ENCODE assay signal across 12 cellular contexts in genomic region chr9:79577969-79578723, GRCh38. TPM values are rescaled to one million over a fixed set of nuclear protein-coding genes. Genes with fewer than 3 reads are reported as not detected.
DNase-seq lines count a peak whose midpoint lies in the region; ATAC-seq and TF ChIP-seq lines count a peak whose summit lies in the region.
"Had no signal": no experiment of that assay in that cellular context is flagged by ENCODE, and none has a peak within 500 bp of the region (broad histone marks: within the 10 kb centered on the region; RNA-seq: fewer than 3 reads in every experiment).

No MANE protein-coding gene starts in this region.

- H3K9ac ChIP-seq in BLaER1 treated with 17β-estradiol and CSF1 and Interleukin-3, amounts not matched to agents 10 nM and 100 nM: peak overlapping the region; percentile 22 to 99 (median 44); a peak in 18 of 22 replicates

- H3K4me3 Mint-ChIP-seq in IgD-negative memory B cell (peak overlapping the region in 3 of 4 donors; percentile 26 to 66 (median 27)), chondrocyte (ENCODE audit: unreplicated experiment) (peak overlapping the region; percentile 35)
- H3K4me3 Mint-ChIP-seq: activated CD4-positive, alpha-beta memory T cell treated with anti-CD3 and anti-CD28 coated beads, Interleukin-2, amount 10 ng/mL, durations not matched to agents 7 days and 5 days had no signal

- H3K4me1 Mint-ChIP-seq in IgD-negative memory B cell (peaks cover 55 to 68% (median 68%) of the 10 kb centered on the region in 3 donors), chondrocyte (ENCODE audit: low read depth) (peaks cover 77% of the 10 kb centered on the region)

- H2AFZ ChIP-seq in neuron (ENCODE audit: low read depth, low read length): no peak overlapping the region

- H3K27ac ChIP-seq in BLaER1 treated with 17β-estradiol and CSF1 and Interleukin-3, amounts not matched to agents 10 nM and 100 nM: peak overlapping the region; percentile 19 to 98 (median 48); a peak in 19 of 22 replicates

- no peak for ATAC-seq in HG03135 (IDR thresholded peaks at IDR 0.05; ENCODE audit: unreplicated experiment)

- H4K20me1 ChIP-seq in BLaER1 treated with 17β-estradiol and CSF1 and Interleukin-3, amounts not matched to agents 10 nM and 100 nM: peaks cover 18 to 100% (median 81%) of the 10 kb centered on the region in 11 experiments; a peak in 21 of 22 replicates

- H3K9me3 Mint-ChIP-seq in IgD-negative memory B cell: no peaks in the 10 kb centered on the region
- no peaks in the 10 kb centered on the region for H3K9me3 Mint-ChIP-seq in chondrocyte (ENCODE audit: low read depth)
- H3K9me3 Mint-ChIP-seq: activated CD4-positive, alpha-beta memory T cell treated with anti-CD3 and anti-CD28 coated beads, Interleukin-2, amount 10 ng/mL, durations not matched to agents 7 days and 5 days had no signal

- H3K36me3 Mint-ChIP-seq in IgD-negative memory B cell (peaks cover 3% of the 10 kb centered on the region), chondrocyte (ENCODE audit: low read depth) (peaks cover 15% of the 10 kb centered on the region)

- H3K4me3 ChIP-seq in BLaER1 treated with 17β-estradiol and CSF1 and Interleukin-3, amounts not matched to agents 10 nM and 100 nM: peak overlapping the region; percentile 12 to 97 (median 42); a peak in 13 of 20 replicates
- peak overlapping the region; percentile 32 for H3K4me3 ChIP-seq in neuron (ENCODE audit: low read length)

- H3K4me2 ChIP-seq in BLaER1 treated with 17β-estradiol and CSF1 and Interleukin-3, amounts not matched to agents 10 nM and 100 nM: peak overlapping the region; percentile 82 to 98 (median 86)

- no peaks in the 10 kb centered on the region for H3K9me3 ChIP-seq in BLaER1 treated with 17β-estradiol and CSF1 and Interleukin-3, amounts not matched to agents 10 nM and 100 nM (replicated peaks in 1 of 11)
- no peaks in the 10 kb centered on the region for H3K9me3 ChIP-seq in neuron (ENCODE audit: low read length)

- TF ChIP-seq CTCF in chondrocyte (IDR thresholded peaks at IDR 0.05): no peak

- peaks cover 14 to 76% (median 41%) of the 10 kb centered on the region in 11 experiments; a peak in 20 of 22 replicates for H3K36me3 ChIP-seq in BLaER1 treated with 17β-estradiol and CSF1 and Interleukin-3, amounts not matched to agents 10 nM and 100 nM
- H3K36me3 ChIP-seq in neuron (ENCODE audit: insufficient read depth, low read length): peaks cover 76% of the 10 kb centered on the region

- DNase-seq in chondrocyte (ENCODE audit: low spot score): no peak
- no peak for DNase-seq in SW 1271 (lab: John Stamatoyannopoulos, UW)
- no peak for DNase-seq in 8988T
- no peak for DNase-seq in activated effector memory CD4-positive, alpha-beta T cell treated with Interleukin-2 at 50 U/mL for 16 hours
- DNase-seq: activated CD4-positive, alpha-beta memory T cell treated with anti-CD3 and anti-CD28 coated beads, Interleukin-2, amount 10 ng/mL, durations not matched to agents 7 days and 5 days; hypothalamus; NCI-H2081 treated with DMSO at 0.1 percent for 48 hours; SIG-M5 had no signal

- H3K27me3 Mint-ChIP-seq in IgD-negative memory B cell (no peaks in the 10 kb centered on the region), chondrocyte (ENCODE audit: low read depth) (no peaks in the 10 kb centered on the region)
- H3K27me3 Mint-ChIP-seq: activated CD4-positive, alpha-beta memory T cell treated with anti-CD3 and anti-CD28 coated beads, Interleukin-2, amount 10 ng/mL, durations not matched to agents 7 days and 5 days had no signal

- H3K27me3 ChIP-seq in BLaER1 treated with 17β-estradiol and CSF1 and Interleukin-3, amounts not matched to agents 10 nM and 100 nM: no peaks in the 10 kb centered on the region
- no peaks in the 10 kb centered on the region for H3K27me3 ChIP-seq in neuron (ENCODE audit: insufficient read depth, low read length)

- peak overlapping the region; percentile 1 to 14 (median 4) for H3K27ac Mint-ChIP-seq in IgD-negative memory B cell
- peak overlapping the region; percentile 80 for H3K27ac Mint-ChIP-seq in chondrocyte (ENCODE audit: unreplicated experiment)
- H3K27ac Mint-ChIP-seq: activated CD4-positive, alpha-beta memory T cell treated with anti-CD3 and anti-CD28 coated beads, Interleukin-2, amount 10 ng/mL, durations not matched to agents 7 days and 5 days had no signal

- H3K4me1 ChIP-seq in BLaER1 treated with 17β-estradiol and CSF1 and Interleukin-3, amounts not matched to agents 10 nM and 100 nM: peaks cover 66 to 86% (median 79%) of the 10 kb centered on the region in 10 experiments
- H3K4me1 ChIP-seq in neuron (ENCODE audit: insufficient read depth, low read length): peaks cover 53% of the 10 kb centered on the region

RNA-seq across cellular contexts. Expression of gene TLE4, which starts 6.4 kb away (rescaled TPM):
- 20.4 TPM for polyA plus RNA-seq in IgD-negative memory B cell
- 62.3 to 82.5 TPM (median 66.0 TPM) in 3 replicates for total RNA-seq in chondrocyte
